20 cellular contexts compared by ENCODE assay signal in the genomic region with DNA sequence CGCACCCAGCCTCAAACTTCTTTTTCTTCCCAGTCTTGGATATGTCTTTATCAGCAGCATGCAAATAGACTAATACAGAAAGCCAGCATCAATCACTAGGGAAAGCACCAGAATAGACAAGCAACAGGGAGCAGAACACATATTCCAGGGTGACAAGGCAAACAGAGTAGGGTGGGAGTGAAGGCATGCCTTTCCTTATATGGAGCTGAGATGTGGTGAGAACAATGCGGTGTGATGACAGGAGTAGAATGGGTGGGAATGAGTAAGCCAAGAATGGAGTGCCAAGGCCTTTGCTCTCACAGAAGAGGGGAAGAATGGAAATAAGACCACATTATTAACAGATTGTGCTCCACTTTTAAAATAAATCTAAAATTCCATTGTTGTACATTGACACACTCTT.
DNase-seq lines count a peak whose midpoint lies in the region; ATAC-seq and TF ChIP-seq lines count a peak whose summit lies in the region.
"Had no signal": no experiment of that assay in that cellular context is flagged by ENCODE, and none has a peak within 500 bp of the region (broad histone marks: within the 10 kb centered on the region; RNA-seq: fewer than 3 reads in every experiment).

No MANE protein-coding gene starts in this region.

- no peak overlapping the region for H3K4me2 ChIP-seq in Karpas-422 (ENCODE audit: low read depth, low read length, poor library complexity, severe bottlenecking)

- H3K27ac ChIP-seq in RWPE2 (ENCODE audit: poor library complexity, severe bottlenecking) (no peak overlapping the region), Karpas-422 (ENCODE audit: low read length) (no peak overlapping the region)
- H3K27ac ChIP-seq: breast epithelium, HL-60, left ventricle myocardium inferior, right atrium auricular region had no signal

- no peaks in the 10 kb centered on the region for H3K36me3 ChIP-seq in RWPE2 (ENCODE audit: low read depth)
- no peaks in the 10 kb centered on the region for H3K36me3 ChIP-seq in Karpas-422 (ENCODE audit: insufficient read depth, low read length)
- H3K36me3 ChIP-seq: breast epithelium, left ventricle myocardium inferior, right atrium auricular region had no signal

- H3K9me3 ChIP-seq in RWPE2 (ENCODE audit: severe bottlenecking) (no peaks in the 10 kb centered on the region), Karpas-422 (ENCODE audit: low read length) (no peaks in the 10 kb centered on the region)
- H3K9me3 ChIP-seq: breast epithelium, left ventricle myocardium inferior, right atrium auricular region had no signal

- H3K4me3 ChIP-seq in RWPE2 (ENCODE audit: severe bottlenecking) = no peak overlapping the region
- H3K4me3 ChIP-seq in fibroblast of mammary gland (ENCODE audit: control insufficient read depth, low read depth, low read length) = no peak overlapping the region
- no peak overlapping the region for H3K4me3 ChIP-seq in Karpas-422 (ENCODE audit: low read length)
- H3K4me3 ChIP-seq: breast epithelium, left ventricle myocardium inferior, right atrium auricular region had no signal

- H3K4me1 ChIP-seq in RWPE2 (ENCODE audit: insufficient read depth, poor library complexity, severe bottlenecking) (no peaks in the 10 kb centered on the region), Karpas-422 (ENCODE audit: low read length) (no peaks in the 10 kb centered on the region)
- H3K4me1 ChIP-seq: breast epithelium, left ventricle myocardium inferior, right atrium auricular region had no signal

- peaks cover 11% of the 10 kb centered on the region for H3K9me3 Mint-ChIP-seq in progenitor cell of endocrine pancreas (ENCODE audit: low read depth)
- no peaks in the 10 kb centered on the region for H3K9me3 Mint-ChIP-seq in activated naive CD8-positive, alpha-beta T cell treated with anti-CD3 and anti-CD28 coated beads, Interleukin-2, amount 50 U/mL, for 24 hours

- H3K4me1 Mint-ChIP-seq in progenitor cell of endocrine pancreas (ENCODE audit: low read depth) = peaks cover 32% of the 10 kb centered on the region
- H3K4me1 Mint-ChIP-seq in activated naive CD8-positive, alpha-beta T cell treated with anti-CD3 and anti-CD28 coated beads, Interleukin-2, amount 50 U/mL, for 24 hours = no peaks in the 10 kb centered on the region
- H3K4me1 Mint-ChIP-seq: CD14-positive monocyte, natural killer cell had no signal

- no peak overlapping the region for H3K4me3 Mint-ChIP-seq in progenitor cell of endocrine pancreas (ENCODE audit: low read depth)
- H3K4me3 Mint-ChIP-seq in activated naive CD8-positive, alpha-beta T cell treated with anti-CD3 and anti-CD28 coated beads, Interleukin-2, amount 50 U/mL, for 24 hours = no peak overlapping the region
- H3K4me3 Mint-ChIP-seq: activated CD8-positive, alpha-beta T cell treated with anti-CD3 and anti-CD28 coated beads, Interleukin-2, amount 10 ng/mL, durations not matched to agents 7 days and 5 days; CD14-positive monocyte; natural killer cell had no signal

- H3K27ac Mint-ChIP-seq in progenitor cell of endocrine pancreas = peak overlapping the region; percentile 65
- H3K27ac Mint-ChIP-seq in activated naive CD8-positive, alpha-beta T cell treated with anti-CD3 and anti-CD28 coated beads, Interleukin-2, amount 50 U/mL, for 24 hours = no peak overlapping the region
- H3K27ac Mint-ChIP-seq: activated CD8-positive, alpha-beta T cell treated with anti-CD3 and anti-CD28 coated beads, Interleukin-2, amount 10 ng/mL, durations not matched to agents 7 days and 5 days; CD14-positive monocyte; natural killer cell had no signal

- TF ChIP-seq CTCF in RWPE2 (IDR thresholded peaks at IDR 0.05; ENCODE audit: poor library complexity, severe bottlenecking) (no peak), fibroblast of mammary gland (conservative IDR thresholded peaks at IDR 0.05; ENCODE audit: control insufficient read depth, insufficient read depth, low read depth, low read length) (no peak), progenitor cell of endocrine pancreas (IDR thresholded peaks at IDR 0.05; ENCODE audit: unreplicated experiment) (no peak)

- H3K9ac ChIP-seq in Karpas-422 (ENCODE audit: low read length) = no peak overlapping the region

- no peaks in the 10 kb centered on the region for H4K20me1 ChIP-seq in Karpas-422 (ENCODE audit: insufficient read depth, low read depth, low read length)

- ATAC-seq in RWPE2 (ENCODE audit: low read depth) (peak; percentile 70), GM19452 (IDR thresholded peaks at IDR 0.05; ENCODE audit: unreplicated experiment) (no peak)
- ATAC-seq in activated naive CD8-positive, alpha-beta T cell treated with anti-CD3 and anti-CD28 coated beads, Interleukin-2, amount 50 U/mL, for 24 hours = no peak
- ATAC-seq: activated CD8-positive, alpha-beta T cell treated with anti-CD3 and anti-CD28 coated beads, Interleukin-2, amount 10 ng/mL, durations not matched to agents 7 days and 5 days; natural killer cell had no signal

- DNase-seq in GM04504 (ENCODE audit: low read depth) = peak; percentile 1
- no peak for DNase-seq in RWPE2 (ENCODE audit: low spot score)
- peak; percentile 18 for DNase-seq in fibroblast of mammary gland (ENCODE audit: low read depth)
- no peak for DNase-seq in progenitor cell of endocrine pancreas (ENCODE audit: low spot score, unreplicated experiment)
- DNase-seq in Karpas-422 = no peak
- DNase-seq in activated naive CD8-positive, alpha-beta T cell treated with anti-CD3 and anti-CD28 coated beads, Interleukin-2, amount 50 U/mL, for 24 hours = no peak
- DNase-seq in NCI-H2029 treated with DMSO at 0.1 percent for 48 hours (lab: John Stamatoyannopoulos, UW) = no peak
- DNase-seq: activated CD8-positive, alpha-beta T cell treated with anti-CD3 and anti-CD28 coated beads, Interleukin-2, amount 10 ng/mL, durations not matched to agents 7 days and 5 days; activated effector memory CD4-positive, alpha-beta T cell treated with Interleukin-2 at 50 U/mL for 16 hours; head of caudate nucleus; left ventricle myocardium inferior; natural killer cell; NCI-H1930; SIG-M5; stimulated activated CD4-positive, alpha-beta T cell treated with anti-CD3 and anti-CD28 coated beads, Interleukin-2, amount 100 ng/mL, for 48 hours had no signal

- H3K9me2 ChIP-seq in Karpas-422 (replicated peaks; ENCODE audit: insufficient read depth, low read length) = no peaks in the 10 kb centered on the region

- H3K27me3 ChIP-seq in RWPE2 (ENCODE audit: insufficient read depth, poor library complexity, severe bottlenecking) = no peaks in the 10 kb centered on the region
- H3K27me3 ChIP-seq in Karpas-422 (ENCODE audit: low read length) = no peaks in the 10 kb centered on the region
- H3K27me3 ChIP-seq: breast epithelium, right atrium auricular region had no signal

- peaks cover 6% of the 10 kb centered on the region for H3K36me3 Mint-ChIP-seq in progenitor cell of endocrine pancreas (ENCODE audit: insufficient read depth)
- no peaks in the 10 kb centered on the region for H3K36me3 Mint-ChIP-seq in activated naive CD8-positive, alpha-beta T cell treated with anti-CD3 and anti-CD28 coated beads, Interleukin-2, amount 50 U/mL, for 24 hours (ENCODE audit: low read depth)
- H3K36me3 Mint-ChIP-seq: CD14-positive monocyte, natural killer cell had no signal

- H3K27me3 Mint-ChIP-seq in progenitor cell of endocrine pancreas = no peaks in the 10 kb centered on the region
- H3K27me3 Mint-ChIP-seq in activated naive CD8-positive, alpha-beta T cell treated with anti-CD3 and anti-CD28 coated beads, Interleukin-2, amount 50 U/mL, for 24 hours = peaks cover 9% of the 10 kb centered on the region

- no peak overlapping the region for H2AFZ ChIP-seq in Karpas-422 (ENCODE audit: low read length)

- no peaks in the 10 kb centered on the region for H3K79me2 ChIP-seq in Karpas-422 (ENCODE audit: low read length)

Comparison
In these comparisons a context has a peak if more than half of its experiments do, and no peak if none do; other contexts are left out.
1. DNase-seq: peak in GM04504 (single experiment) and fibroblast of mammary gland (single experiment); none in RWPE2 (single experiment), progenitor cell of endocrine pancreas (single experiment), Karpas-422 (single experiment), activated naive CD8-positive, alpha-beta T cell treated with anti-CD3 and anti-CD28 coated beads, Interleukin-2, amount 50 U/mL, for 24 hours (single experiment) and NCI-H2029 treated with DMSO at 0.1 percent for 48 hours (single experiment).